ENCODE assay signal across 21 cellular contexts in the genomic region with DNA sequence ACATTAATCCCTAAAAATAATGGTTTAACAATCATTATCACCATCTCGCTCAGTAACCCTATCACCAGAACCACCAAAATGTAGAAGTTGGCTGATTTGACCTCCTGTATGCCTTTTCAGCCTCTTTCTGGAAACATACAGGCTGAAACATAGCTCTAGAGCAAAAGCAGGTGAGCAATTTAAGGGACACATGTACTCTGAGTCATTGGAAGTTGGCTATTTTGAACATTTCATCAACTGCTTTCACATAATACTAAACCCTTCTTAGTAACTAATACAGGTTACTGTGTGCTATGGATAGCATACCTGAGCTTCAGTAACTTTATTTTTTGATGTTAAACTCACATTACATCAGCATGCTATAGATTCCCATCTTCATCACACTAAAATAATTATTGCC. TPM values are rescaled to one million over a fixed set of nuclear protein-coding genes. Genes with fewer than 3 reads are reported as not detected.
"Had no signal": no experiment of that assay in that cellular context is flagged by ENCODE, and none has a peak within 500 bp of the region (broad histone marks: within the 10 kb centered on the region; RNA-seq: fewer than 3 reads in every experiment).

No MANE protein-coding gene starts in this region.

- H3K4me3 ChIP-seq: left ventricle myocardium inferior, lower lobe of right lung, psoas muscle, spleen, testis, tibial nerve, upper lobe of right lung had no signal

- DNase-seq: endodermal cell; immature natural killer cell; left cardiac atrium; left ventricle myocardium inferior; lower lobe of right lung; mesenchymal stem cell; midbrain; occipital lobe; psoas muscle; spleen; stimulated activated CD4-positive, alpha-beta T cell treated with anti-CD3 and anti-CD28 coated beads, Interleukin-15, amount 100 ng/mL, for 24 hours; stimulated activated CD4-positive, alpha-beta T cell treated with anti-CD3 and anti-CD28 coated beads, Interleukin-1b, Interleukin-23, amount 100 ng/mL, for 48 hours; stimulated activated CD4-positive, alpha-beta T cell treated with anti-CD3 and anti-CD28 coated beads, Interleukin-4, amount 100 ng/mL, for 24 hours; stimulated activated naive B cell treated with anti-CD40 and anti-IgM and Interleukin-4, amounts not matched to agents 10 μg/mL and 1 μg/mL and 100 μg/mL, for 72 hours; stimulated activated naive CD8-positive, alpha-beta T cell treated with anti-CD3 and anti-CD28 coated beads, Interleukin-15, amount 100 ng/mL, for 72 hours; testis; upper lobe of right lung had no signal

- H3K27ac Mint-ChIP-seq: endodermal cell; immature natural killer cell; natural killer cell treated with Interleukin-12 subunit alpha and Interleukin-12 subunit beta and Interleukin-15 and Interleukin-18, amount 100 ng/mL, for 72 hours; stimulated activated naive B cell treated with anti-CD40 and anti-IgM and Interleukin-4, amounts not matched to agents 10 μg/mL and 1 μg/mL and 100 μg/mL, for 72 hours; stimulated activated naive CD8-positive, alpha-beta T cell treated with anti-CD3 and anti-CD28 coated beads, Interleukin-15, amount 100 ng/mL, for 72 hours had no signal

- H3K4me3 Mint-ChIP-seq: endodermal cell; immature natural killer cell; natural killer cell treated with Interleukin-12 subunit alpha and Interleukin-12 subunit beta and Interleukin-15 and Interleukin-18, amount 100 ng/mL, for 72 hours; stimulated activated naive B cell treated with anti-CD40 and anti-IgM and Interleukin-4, amounts not matched to agents 10 μg/mL and 1 μg/mL and 100 μg/mL, for 72 hours; stimulated activated naive CD8-positive, alpha-beta T cell treated with anti-CD3 and anti-CD28 coated beads, Interleukin-15, amount 100 ng/mL, for 72 hours had no signal

- H3K9me3 ChIP-seq: left ventricle myocardium inferior, lower lobe of right lung, psoas muscle, spleen, testis, tibial nerve, upper lobe of right lung had no signal

- H3K9me3 Mint-ChIP-seq: endodermal cell; natural killer cell treated with Interleukin-12 subunit alpha and Interleukin-12 subunit beta and Interleukin-15 and Interleukin-18, amount 100 ng/mL, for 72 hours; stimulated activated naive B cell treated with anti-CD40 and anti-IgM and Interleukin-4, amounts not matched to agents 10 μg/mL and 1 μg/mL and 100 μg/mL, for 72 hours; stimulated activated naive CD8-positive, alpha-beta T cell treated with anti-CD3 and anti-CD28 coated beads, Interleukin-15, amount 100 ng/mL, for 72 hours had no signal

- H2AFZ ChIP-seq: parathyroid adenoma had no signal

- H3K36me3 Mint-ChIP-seq: immature natural killer cell; natural killer cell treated with Interleukin-12 subunit alpha and Interleukin-12 subunit beta and Interleukin-15 and Interleukin-18, amount 100 ng/mL, for 72 hours; stimulated activated naive B cell treated with anti-CD40 and anti-IgM and Interleukin-4, amounts not matched to agents 10 μg/mL and 1 μg/mL and 100 μg/mL, for 72 hours had no signal

- H3K4me1 Mint-ChIP-seq: endodermal cell; immature natural killer cell; stimulated activated naive B cell treated with anti-CD40 and anti-IgM and Interleukin-4, amounts not matched to agents 10 μg/mL and 1 μg/mL and 100 μg/mL, for 72 hours; stimulated activated naive CD8-positive, alpha-beta T cell treated with anti-CD3 and anti-CD28 coated beads, Interleukin-15, amount 100 ng/mL, for 72 hours had no signal

- H3K79me2 ChIP-seq: parathyroid adenoma had no signal

- ATAC-seq: left cardiac atrium; lower lobe of right lung; natural killer cell treated with Interleukin-12 subunit alpha and Interleukin-12 subunit beta and Interleukin-15 and Interleukin-18, amount 100 ng/mL, for 72 hours; psoas muscle; sciatic nerve; stimulated activated naive B cell treated with anti-CD40 and anti-IgM and Interleukin-4, amounts not matched to agents 10 μg/mL and 1 μg/mL and 100 μg/mL, for 72 hours; stimulated activated naive CD8-positive, alpha-beta T cell treated with anti-CD3 and anti-CD28 coated beads, Interleukin-15, amount 100 ng/mL, for 72 hours; upper lobe of right lung had no signal

- H3K27me3 ChIP-seq: spleen, testis, tibial nerve, upper lobe of right lung had no signal

- H3K27ac ChIP-seq: left ventricle myocardium inferior, lower lobe of right lung, parathyroid adenoma, psoas muscle, spleen, testis, tibial nerve, upper lobe of right lung had no signal

- H3K36me3 ChIP-seq: left ventricle myocardium inferior, lower lobe of right lung, spleen, tibial nerve, upper lobe of right lung had no signal

- H3K4me1 ChIP-seq: left ventricle myocardium inferior, lower lobe of right lung, parathyroid adenoma, psoas muscle, spleen, testis, tibial nerve, upper lobe of right lung had no signal

RNA-seq across cellular contexts. Expression of a gene that starts 19.8 kb away (rescaled TPM):
- total RNA-seq: natural killer cell treated with Interleukin-12 subunit alpha and Interleukin-12 subunit beta and Interleukin-15 and Interleukin-18, amount 100 ng/mL, for 72 hours had no signal
